In genomic region chr9:21817176-21817575, GRCh38 we compare ENCODE assay signal across 20 cellular contexts. TPM values are rescaled to one million over a fixed set of nuclear protein-coding genes. Genes with fewer than 3 reads are reported as not detected.
DNase-seq lines count a peak whose midpoint lies in the region; ATAC-seq and TF ChIP-seq lines count a peak whose summit lies in the region.
"Had no signal": no experiment of that assay in that cellular context is flagged by ENCODE, and none has a peak within 500 bp of the region (broad histone marks: within the 10 kb centered on the region; RNA-seq: fewer than 3 reads in every experiment).

No MANE protein-coding gene starts in this region.

- H3K4me1 ChIP-seq in breast epithelium (no peaks in the 10 kb centered on the region), fibroblast of lung (ENCODE audit: control insufficient read depth, extremely low read depth, insufficient read depth, low read length) (peaks cover 8% of the 10 kb centered on the region)
- H3K4me1 ChIP-seq: colonic mucosa had no signal

- H3K27ac ChIP-seq in breast epithelium (no peak overlapping the region), fibroblast of lung (ENCODE audit: insufficient read depth, low read length) (no peak overlapping the region)
- H3K27ac ChIP-seq: colonic mucosa, epithelial cell of prostate had no signal

- intact Hi-C loops in MCF 10A (cut with micrococcal nuclease), result no loop called here
- intact Hi-C loops in breast epithelium (cut with DNase I; ENCODE audit: low total_unique reads), result no loop called here

- peaks cover 25% of the 10 kb centered on the region for H3K79me2 ChIP-seq in fibroblast of lung (ENCODE audit: control insufficient read depth, insufficient read depth, low read length)

- H3K9me3 Mint-ChIP-seq in MCF 10A (ENCODE audit: unreplicated experiment), result no peaks in the 10 kb centered on the region
- H3K9me3 Mint-ChIP-seq: activated T-helper 2 cell treated with anti-CD3 and anti-CD28 coated beads, Interferon-gamma antibody, Interleukin-2, Interleukin-4, amounts not matched to agents 10 μg/mL and 5 μg/mL and 100 μg/mL, durations not matched to agents 14 hours and 24 hours and 36 hours had no signal

- H3K4me3 Mint-ChIP-seq in MCF 10A (ENCODE audit: unreplicated experiment), result no peak overlapping the region

- CTCF ChIA-PET in MCF 10A (lab: Yijun Ruan, JAX), result interaction anchor here (0.6 to 1.0 kb wide), 2 partner anchors 355 to 422 kb away, joined by 3 to 5 read pairs; no protein-coding TSS in a partner anchor
- CTCF ChIA-PET in GM10248 (lab: Yijun Ruan, JAX), result interaction anchor here (0.8 to 2.6 kb wide), 7 partner anchors 9 to 422 kb away, joined by 3 to 22 read pairs (median 4); partner anchors contain the start of gene CDKN2B

- H3K27me3 ChIP-seq in breast epithelium, result no peaks in the 10 kb centered on the region
- H3K27me3 ChIP-seq in fibroblast of lung (ENCODE audit: control insufficient read depth, insufficient read depth, low read length), result no peaks in the 10 kb centered on the region
- H3K27me3 ChIP-seq: colonic mucosa had no signal

- no peak overlapping the region for H3K27ac Mint-ChIP-seq in MCF 10A (ENCODE audit: low read depth, unreplicated experiment)
- H3K27ac Mint-ChIP-seq: activated T-helper 2 cell treated with anti-CD3 and anti-CD28 coated beads, Interferon-gamma antibody, Interleukin-2, Interleukin-4, amounts not matched to agents 10 μg/mL and 5 μg/mL and 100 μg/mL, durations not matched to agents 14 hours and 24 hours and 36 hours had no signal

- H3K4me3 ChIP-seq in breast epithelium (no peak overlapping the region), fibroblast of lung (replicated peaks in 1 of 4; ENCODE audit: control extremely low read depth in 1 of 4, insufficient read depth in 1 of 4, low read depth in 3 of 4, low read length in 4 of 4) (no peak overlapping the region)
- H3K4me3 ChIP-seq: colonic mucosa had no signal

- no peaks in the 10 kb centered on the region for H3K4me1 Mint-ChIP-seq in MCF 10A (ENCODE audit: insufficient read depth, unreplicated experiment)

- no peaks in the 10 kb centered on the region for H3K27me3 Mint-ChIP-seq in MCF 10A (ENCODE audit: insufficient read depth, unreplicated experiment)
- H3K27me3 Mint-ChIP-seq: naive B cell had no signal

- ATAC-seq in GM21737 (IDR thresholded peaks at IDR 0.05; ENCODE audit: unreplicated experiment) (no peak), HG03196 (IDR thresholded peaks at IDR 0.05; ENCODE audit: unreplicated experiment) (no peak)
- ATAC-seq: left lobe of liver had no signal

- no peak overlapping the region for H2AFZ ChIP-seq in fibroblast of lung (ENCODE audit: low read length)

- no peaks in the 10 kb centered on the region for H4K20me1 ChIP-seq in fibroblast of lung (ENCODE audit: control insufficient read depth, extremely low read depth, insufficient read depth, low read length)

- TF ChIP-seq POLR2A in breast epithelium (IDR thresholded peaks at IDR 0.05), result no peak

- POLR2A ChIA-PET in MCF 10A (lab: Yijun Ruan, JAX) (interaction anchor here (0.7 to 3.7 kb wide), 2 partner anchors 341 to 395 kb away, joined by 3 to 18 read pairs; no protein-coding TSS in a partner anchor), GM10248 (lab: Yijun Ruan, JAX) (no interaction called here)

- TF ChIP-seq CTCF in MCF 10A (IDR thresholded peaks at IDR 0.05; ENCODE audit: unreplicated experiment), result no peak
- TF ChIP-seq CTCF in breast epithelium (IDR thresholded peaks at IDR 0.05), result no peak
- no peak for TF ChIP-seq CTCF in fibroblast of lung (conservative IDR thresholded peaks at IDR 0.05 in 1 of 2, IDR thresholded peaks at IDR 0.05 in 1 of 2; ENCODE audit: low read depth in 1 of 2, low read length in 2 of 2)
- TF ChIP-seq CTCF in GM10248 (IDR thresholded peaks at IDR 0.05; ENCODE audit: control extremely low read depth, extremely low read depth, low read depth, missing control alignments), result no peak

- peaks cover 3% of the 10 kb centered on the region for H3K36me3 Mint-ChIP-seq in MCF 10A (ENCODE audit: insufficient read depth, unreplicated experiment)

- no TSS peak for BruUV-seq in MCF 10A (replicated peaks; lab: Mats Ljungman, UMichigan)

- H3K4me2 ChIP-seq in fibroblast of lung (ENCODE audit: extremely low read depth, insufficient read depth, low read length), result no peak overlapping the region

- H3K36me3 ChIP-seq in breast epithelium (no peaks in the 10 kb centered on the region), fibroblast of lung (ENCODE audit: control insufficient read depth, insufficient read depth, low read length) (peaks cover 9% of the 10 kb centered on the region)

- peaks cover 0 to 3% of the 10 kb centered on the region in 2 donors for H3K9me3 ChIP-seq in breast epithelium
- no peaks in the 10 kb centered on the region for H3K9me3 ChIP-seq in fibroblast of lung (ENCODE audit: control insufficient read depth, insufficient read depth, low read depth, low read length)
- H3K9me3 ChIP-seq: colonic mucosa had no signal

- DNase-seq in MCF 10A (ENCODE audit: unreplicated experiment) (peak; percentile 80), breast epithelium (ENCODE audit: low spot score in 2 of 2) (no peak), RKO (ENCODE audit: low spot score) (peak; percentile 59), fibroblast of lung (ENCODE audit: low read depth in 2 of 2) (peak; percentile 76 to 78), stromal cell of bone marrow (ENCODE audit: low read depth) (peak; percentile 81), GM10248 (ENCODE audit: extremely low spot score) (no peak)
- DNase-seq: 8988T; activated CD8-positive, alpha-beta memory T cell treated with anti-CD3 and anti-CD28 coated beads for 24 hours; amniotic stem cell; colonic mucosa; COR-L47; GDM1; naive B cell; NCI-H1092 had no signal

- no peak overlapping the region for H3K9ac ChIP-seq in fibroblast of lung (ENCODE audit: insufficient read depth, low read length)

RNA-seq across cellular contexts. Expression of gene MTAP, which starts 14.7 kb away (rescaled TPM):
- not detected in 2 replicates for total RNA-seq in MCF 10A (2022)
- total RNA-seq in breast epithelium, result 10 to 100 TPM; 20.8 to 40.2 (median 29.5) TPM
- total RNA-seq in fibroblast of lung, result 27.6 and 28.8 TPM in 2 replicates
- polyA plus RNA-seq in fibroblast of lung, result 20.0 and 31.1 TPM in 2 replicates
- polyA plus RNA-seq in fibroblast of lung (2012), result 15.9 and 26.2 TPM in 2 replicates
- 21.1 and 22.6 TPM in 2 replicates for polyA minus RNA-seq in fibroblast of lung (ENCODE audit: low replicate concordance)
- total RNA-seq: SK-MEL-5 had no signal

Comparison
In these comparisons a context has a peak if more than half of its experiments do, and no peak if none do; other contexts are left out.
1. DNase-seq: peak in MCF 10A (single experiment), RKO (single experiment), fibroblast of lung (2 of 2) and stromal cell of bone marrow (single experiment); none in breast epithelium (0 of 2) and GM10248 (single experiment).
2. RNA of gene MTAP, which starts 14.7 kb away (total RNA-seq): 20.8 to 40.2 TPM in breast epithelium and 27.6 to 28.8 TPM in fibroblast of lung; not detected in MCF 10A; every median in the first group is over 10 times any median in the second.